In the genomic region with DNA sequence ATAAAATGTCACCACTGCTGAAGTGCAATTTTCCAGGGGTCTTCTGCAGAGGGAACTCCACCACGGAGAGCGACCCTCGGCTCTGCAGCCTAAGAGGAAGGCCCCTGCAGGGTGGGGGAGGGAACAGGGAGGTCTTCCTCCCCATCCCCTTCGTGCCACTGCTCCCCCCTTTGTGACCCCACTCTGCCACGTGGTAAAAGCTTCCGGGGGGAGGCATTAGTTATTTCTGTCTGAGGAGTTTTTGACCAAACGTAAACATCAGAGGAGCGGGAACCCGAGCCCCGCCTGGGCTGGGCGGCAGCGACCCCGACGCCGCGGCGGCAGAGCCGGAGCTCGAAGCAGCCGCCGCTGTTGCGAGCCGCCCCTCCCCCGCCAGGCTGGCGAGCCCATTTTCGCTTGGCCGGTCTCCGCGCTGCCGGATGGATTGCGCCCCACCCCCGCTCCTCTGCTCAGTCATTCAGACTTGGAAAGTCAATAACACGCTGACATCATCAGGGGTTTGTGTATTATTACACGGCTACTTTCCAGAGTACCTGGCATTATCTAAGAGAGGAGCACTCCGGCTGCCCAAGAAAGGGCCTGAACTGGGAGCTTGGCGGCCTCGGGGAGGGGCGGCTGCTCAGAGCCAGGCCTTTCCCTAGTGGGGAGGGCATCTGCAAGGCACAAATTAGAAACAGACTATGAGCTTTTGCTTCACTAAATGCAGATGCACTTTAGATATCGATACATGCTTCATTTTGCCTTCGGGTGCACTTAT, we compare ENCODE assay signal across 8 cellular contexts.
DNase-seq lines count a peak whose midpoint lies in the region; TF ChIP-seq lines count a peak whose summit lies in the region.

No MANE protein-coding gene starts in this region.

- peak; percentile 76 for TF ChIP-seq EP300 in suprapubic skin (IDR thresholded peaks at IDR 0.05)

- peaks cover 47% of the 10 kb centered on the region for H3K4me1 Mint-ChIP-seq in HFFc6 (ENCODE audit: low read depth)

- H3K4me3 ChIP-seq in suprapubic skin: peak overlapping the region; percentile 46

- DNase-seq in GM04503 (ENCODE audit: low read depth) (peak; percentile 93), HFFc6 (peak; percentile 99), NAMALWA (ENCODE audit: low spot score) (peak; percentile 98), SK-MEL-5 (ENCODE audit: low read depth, low spot score) (peak; percentile 98), germinal center (ENCODE audit: low spot score) (peak; percentile 90), nucleus accumbens (lab: John Stamatoyannopoulos, UW) (peak; percentile 42 to 95 (median 90)), suprapubic skin (ENCODE audit: low spot score in 2 of 2) (peak; percentile 96 to 97)
- DNase-seq in activated naive CD4-positive, alpha-beta T cell treated with anti-CD3 and anti-CD28 coated beads, Interleukin-2, amount 50 U/mL, for 16 hours: peak; percentile 95

- H3K27ac ChIP-seq in suprapubic skin: peak overlapping the region; percentile 91

- no peaks in the 10 kb centered on the region for H3K36me3 Mint-ChIP-seq in HFFc6 (ENCODE audit: low read depth)

- TF ChIP-seq CTCF in HFFc6 (IDR thresholded peaks at IDR 0.05): peak; percentile 22; the same call in 1 of the 2 replicates
- no peak for TF ChIP-seq CTCF in suprapubic skin (IDR thresholded peaks at IDR 0.05)

- H3K27ac Mint-ChIP-seq in HFFc6: peak overlapping the region; percentile 90

- in situ Hi-C loops in SK-MEL-5 (cut with HindIII; ENCODE audit: low pct_unique_long_range_greater_than_20kb, low sequenced_read_pairs): no loop called here

- H3K4me1 ChIP-seq in suprapubic skin: peaks cover 65% of the 10 kb centered on the region

- H3K27me3 ChIP-seq in suprapubic skin: no peaks in the 10 kb centered on the region

- no peak for TF ChIP-seq POLR2A in suprapubic skin (IDR thresholded peaks at IDR 0.05)

- peaks cover 4% of the 10 kb centered on the region for H3K27me3 Mint-ChIP-seq in HFFc6 (ENCODE audit: insufficient read depth)

- H3K9me3 Mint-ChIP-seq in HFFc6: no peaks in the 10 kb centered on the region

- H3K9me3 ChIP-seq in suprapubic skin: no peaks in the 10 kb centered on the region

- peak overlapping the region; percentile 82 for H3K4me3 Mint-ChIP-seq in HFFc6

- 2% methylated on average over 8 of the region's 40 CpGs for WGBS in suprapubic skin

- no peaks in the 10 kb centered on the region for H3K36me3 ChIP-seq in suprapubic skin

Comparison
In these comparisons a context has a peak if more than half of its experiments do, and no peak if none do; other contexts are left out.
1. Peak in every context shown above with its lines: DNase-seq, H3K4me3 ChIP-seq and H3K27ac ChIP-seq.